Comparison of ENCODE assay signal across 21 cellular contexts in the genomic region with DNA sequence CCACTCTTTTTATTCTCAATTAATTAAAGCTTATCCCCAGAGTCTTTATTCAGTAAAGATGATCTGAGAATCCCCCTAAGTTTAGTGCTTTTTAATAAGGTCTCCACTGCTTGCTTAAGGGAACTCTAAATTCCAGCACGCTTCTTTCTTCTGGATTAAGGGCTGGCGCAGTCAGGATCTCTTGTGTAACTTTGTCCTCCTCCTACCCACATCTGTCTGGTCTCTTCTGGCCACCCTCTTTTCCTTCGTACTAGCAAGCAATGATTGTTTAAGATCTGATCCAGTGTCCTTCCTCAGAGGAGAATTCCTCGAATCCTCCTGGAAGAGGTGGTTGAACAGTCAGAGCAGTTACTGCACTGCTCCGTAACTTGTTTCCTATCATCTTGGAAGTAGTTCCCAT.
"Had no signal": no experiment of that assay in that cellular context is flagged by ENCODE, and none has a peak within 500 bp of the region (broad histone marks: within the 10 kb centered on the region; RNA-seq: fewer than 3 reads in every experiment).

No MANE protein-coding gene starts in this region.

- ATAC-seq: left lobe of liver; lower lobe of right lung; naive thymus-derived CD8-positive, alpha-beta T cell; stimulated activated effector memory CD8-positive, alpha-beta T cell treated with anti-CD3 and anti-CD28 coated beads, Interleukin-12 subunit alpha, Interleukin-12 subunit beta, amount 100 ng/mL, for 72 hours had no signal

- H3K4me1 ChIP-seq: heart left ventricle, lower lobe of right lung, parathyroid adenoma, psoas muscle, sigmoid colon, spleen, suprapubic skin, upper lobe of right lung had no signal

- DNase-seq: heart left ventricle; islet precursor cell; lower lobe of right lung; mammary epithelial cell; mesenchymal stem cell; naive thymus-derived CD8-positive, alpha-beta T cell; occipital lobe; psoas muscle; sigmoid colon; small intestine; spleen; stimulated activated CD4-positive, alpha-beta T cell treated with anti-CD3 and anti-CD28 coated beads, Interleukin-4, amount 100 ng/mL, for 24 hours; stimulated activated naive CD4-positive, alpha-beta T cell; tibial artery; upper lobe of right lung had no signal

- H3K27ac ChIP-seq: heart left ventricle, lower lobe of right lung, neutrophil, parathyroid adenoma, psoas muscle, spleen, suprapubic skin, thoracic aorta, tibial artery, upper lobe of right lung had no signal

- H3K36me3 ChIP-seq: heart left ventricle, lower lobe of right lung, neutrophil, sigmoid colon, spleen, suprapubic skin, thoracic aorta, tibial artery, upper lobe of right lung had no signal

- H3K27me3 ChIP-seq: heart left ventricle, sigmoid colon, suprapubic skin, tibial artery, upper lobe of right lung had no signal

- H3K9me3 ChIP-seq: heart left ventricle, lower lobe of right lung, neutrophil, psoas muscle, sigmoid colon, spleen, suprapubic skin, thoracic aorta, tibial artery, upper lobe of right lung had no signal

- H3K4me3 ChIP-seq: heart left ventricle, lower lobe of right lung, psoas muscle, sigmoid colon, spleen, suprapubic skin, thoracic aorta, tibial artery, upper lobe of right lung had no signal
